19 cellular contexts compared by ENCODE assay signal in genomic region chr7:69364814-69365587, GRCh38.
A peak's percentile ranks its signal among the peaks of the same experiment; 100 is the strongest.
DNase-seq lines count a peak whose midpoint lies in the region; ATAC-seq, FAIRE-seq and TF ChIP-seq lines count a peak whose summit lies in the region.
"Had no signal": no experiment of that assay in that cellular context is flagged by ENCODE, and none has a peak within 500 bp of the region (broad histone marks: within the 10 kb centered on the region; RNA-seq: fewer than 3 reads in every experiment).

No MANE protein-coding gene starts in this region.

- CTCF ChIA-PET in HEK293 (lab: Yijun Ruan, JAX) (interaction anchor here (0.6 kb wide), 1 partner anchor 69 kb away, joined by 3 read pairs; no protein-coding TSS in a partner anchor), K562 (lab: Yijun Ruan, JAX; ENCODE audit: low intra/inter-chr PET ratio) (no interaction called here)

- POLR2A ChIA-PET in HEK293 (lab: Yijun Ruan, JAX) = no interaction called here
- POLR2A ChIA-PET in K562 (lab: Yijun Ruan, JAX) = interaction anchor here (1.4 kb wide), 1 partner anchor 12 kb away, joined by 3 read pairs; no protein-coding TSS in a partner anchor

- no peak overlapping the region for H3K4me3 ChIP-seq in HEK293 (ENCODE audit: low read depth, low read length)
- H3K4me3 ChIP-seq in K562 = no peak overlapping the region
- H3K4me3 ChIP-seq in skeletal muscle tissue (ENCODE audit: low read length in 3 of 3) = no peak overlapping the region

- H3K27me3 ChIP-seq in K562 (ENCODE audit: control insufficient read depth in 2 of 2, insufficient read depth in 2 of 2, low read length in 2 of 2) = peaks cover 10 to 27% of the 10 kb centered on the region in 2 experiments; a peak in 3 of 5 replicates
- no peaks in the 10 kb centered on the region for H3K27me3 ChIP-seq in skeletal muscle tissue (ENCODE audit: control insufficient read depth in 3 of 3, insufficient read depth in 3 of 3, low read length in 3 of 3)

- no peak overlapping the region for H2AFZ ChIP-seq in K562 (ENCODE audit: low read depth, low read length)

- no peak for TF ChIP-seq RAD21 in K562 (CRISPR knock-in tag; conservative IDR thresholded peaks at IDR 0.05 in 1 of 2, IDR thresholded peaks at IDR 0.05 in 1 of 2)

- H3K9ac ChIP-seq in K562 (ENCODE audit: insufficient read depth in 1 of 2, low read depth in 2 of 2, low read length in 2 of 2) (no peak overlapping the region), skeletal muscle tissue (ENCODE audit: low read depth in 1 of 3, low read length in 3 of 3) (no peak overlapping the region)

- no TSS peak for BruUV-seq in K562 (replicated peaks; lab: Mats Ljungman, UMichigan)

- no peak for TF ChIP-seq EP300 in K562 (IDR thresholded peaks at IDR 0.05; ENCODE audit: low read length)

- no peaks in the 10 kb centered on the region for H3K9me3 ChIP-seq in HEK293 (ENCODE audit: control insufficient read depth, insufficient read depth, low read depth, low read length)
- no peaks in the 10 kb centered on the region for H3K9me3 ChIP-seq in K562 (replicated peaks; ENCODE audit: control insufficient read depth, insufficient read depth, low read depth, low read length)
- H3K9me3 ChIP-seq in skeletal muscle tissue (ENCODE audit: control insufficient read depth in 3 of 3, low read length in 3 of 3) = no peaks in the 10 kb centered on the region

- intact Hi-C loops in K562 (cut with micrococcal nuclease) = no loop called here

- WGBS in K562 (ENCODE audit: insufficient coverage, low coverage, missing lambda C conversion rate) = 0% methylated on average over 9 of the region's 9 CpGs

- no peaks in the 10 kb centered on the region for H4K20me1 ChIP-seq in K562 (replicated peaks; ENCODE audit: control insufficient read depth, insufficient read depth, low read length)

- ATAC-seq in K562 (no peak), HG02798 (IDR thresholded peaks at IDR 0.05; ENCODE audit: poor library complexity, unreplicated experiment) (no peak)

- H3K4me1 ChIP-seq in HEK293 (ENCODE audit: control insufficient read depth, insufficient read depth, low read length) = peaks cover 7% of the 10 kb centered on the region
- H3K4me1 ChIP-seq in K562 (replicated peaks in 1 of 2; ENCODE audit: control insufficient read depth in 2 of 2, insufficient read depth in 2 of 2, low read length in 2 of 2) = no peaks in the 10 kb centered on the region
- H3K4me1 ChIP-seq in skeletal muscle tissue (ENCODE audit: control insufficient read depth in 3 of 3, insufficient read depth in 3 of 3, low read length in 3 of 3) = no peaks in the 10 kb centered on the region

- no peak for TF ChIP-seq POLR2A in K562 (conservative IDR thresholded peaks at IDR 0.05)

- in situ Hi-C loops in K562 (cut with MboI) = no loop called here

- H3K27ac ChIP-seq in HEK293 (ENCODE audit: extremely low read depth, low read depth, low read length) (no peak overlapping the region), K562 (ENCODE audit: extremely low read depth, low read depth, low read length) (no peak overlapping the region), skeletal muscle tissue (ENCODE audit: low read depth, low read length) (peak overlapping the region; percentile 44)
- H3K27ac ChIP-seq: VCaP had no signal

- H3K79me2 ChIP-seq in K562 (ENCODE audit: control insufficient read depth, insufficient read depth, low read length) = no peaks in the 10 kb centered on the region

- H3K4me2 ChIP-seq in K562 (ENCODE audit: insufficient read depth, low read length) = no peak overlapping the region

- FAIRE-seq in K562 (lab: Jason Lieb, UNC) = no peak
- FAIRE-seq: bronchial epithelial cell, endothelial cell of umbilical vein, H1 had no signal

- H3K36me3 ChIP-seq in HEK293 (ENCODE audit: control insufficient read depth in 2 of 2, insufficient read depth in 1 of 2, low read length in 2 of 2) (no peaks in the 10 kb centered on the region), K562 (ENCODE audit: control insufficient read depth, insufficient read depth, low read length) (no peaks in the 10 kb centered on the region), skeletal muscle tissue (ENCODE audit: control insufficient read depth in 3 of 3, insufficient read depth in 3 of 3, low read length in 3 of 3) (no peaks in the 10 kb centered on the region)

- TF ChIP-seq CTCF in HEK293 (tag by site-specific recombination; IDR thresholded peaks at IDR 0.05) (no peak), K562 (IDR thresholded peaks at IDR 0.05 in 2 of 3, conservative IDR thresholded peaks at IDR 0.05 in 1 of 3; ENCODE audit: insufficient read depth in 2 of 3, low read depth in 1 of 3, low read length in 3 of 3) (no peak)

- H3K9me1 ChIP-seq in K562 (ENCODE audit: control insufficient read depth, insufficient read depth, low read length) = no peaks in the 10 kb centered on the region

- DNase-seq in NCI-H2081 (lab: John Stamatoyannopoulos, UW) (peak; percentile 29 to 75), K562 (ENCODE audit: extremely low read depth in 1 of 4, low spot score in 3 of 4) (no peak), MV-4-11 (lab: John Stamatoyannopoulos, UW) (no peak), AG08395 (ENCODE audit: low spot score) (no peak)
- DNase-seq: activated CD8-positive, alpha-beta memory T cell treated with anti-CD3 and anti-CD28 coated beads, Interleukin-2, amount 50 U/mL, for 4 hours; activated gamma-delta T cell; CD4-positive, alpha-beta memory T cell; cortex of kidney; NCI-H82; retina; stimulated activated CD4-positive, alpha-beta T cell treated with anti-CD3 and anti-CD28 coated beads, Interleukin-15, amount 100 ng/mL, for 24 hours; T-helper 2 cell had no signal

TF ChIP-seq in HEK293, 187 proteins besides CTCF, POLR2A, EP300 and RAD21 (continues in another document):
- TF ChIP-seq, protein P1, sequence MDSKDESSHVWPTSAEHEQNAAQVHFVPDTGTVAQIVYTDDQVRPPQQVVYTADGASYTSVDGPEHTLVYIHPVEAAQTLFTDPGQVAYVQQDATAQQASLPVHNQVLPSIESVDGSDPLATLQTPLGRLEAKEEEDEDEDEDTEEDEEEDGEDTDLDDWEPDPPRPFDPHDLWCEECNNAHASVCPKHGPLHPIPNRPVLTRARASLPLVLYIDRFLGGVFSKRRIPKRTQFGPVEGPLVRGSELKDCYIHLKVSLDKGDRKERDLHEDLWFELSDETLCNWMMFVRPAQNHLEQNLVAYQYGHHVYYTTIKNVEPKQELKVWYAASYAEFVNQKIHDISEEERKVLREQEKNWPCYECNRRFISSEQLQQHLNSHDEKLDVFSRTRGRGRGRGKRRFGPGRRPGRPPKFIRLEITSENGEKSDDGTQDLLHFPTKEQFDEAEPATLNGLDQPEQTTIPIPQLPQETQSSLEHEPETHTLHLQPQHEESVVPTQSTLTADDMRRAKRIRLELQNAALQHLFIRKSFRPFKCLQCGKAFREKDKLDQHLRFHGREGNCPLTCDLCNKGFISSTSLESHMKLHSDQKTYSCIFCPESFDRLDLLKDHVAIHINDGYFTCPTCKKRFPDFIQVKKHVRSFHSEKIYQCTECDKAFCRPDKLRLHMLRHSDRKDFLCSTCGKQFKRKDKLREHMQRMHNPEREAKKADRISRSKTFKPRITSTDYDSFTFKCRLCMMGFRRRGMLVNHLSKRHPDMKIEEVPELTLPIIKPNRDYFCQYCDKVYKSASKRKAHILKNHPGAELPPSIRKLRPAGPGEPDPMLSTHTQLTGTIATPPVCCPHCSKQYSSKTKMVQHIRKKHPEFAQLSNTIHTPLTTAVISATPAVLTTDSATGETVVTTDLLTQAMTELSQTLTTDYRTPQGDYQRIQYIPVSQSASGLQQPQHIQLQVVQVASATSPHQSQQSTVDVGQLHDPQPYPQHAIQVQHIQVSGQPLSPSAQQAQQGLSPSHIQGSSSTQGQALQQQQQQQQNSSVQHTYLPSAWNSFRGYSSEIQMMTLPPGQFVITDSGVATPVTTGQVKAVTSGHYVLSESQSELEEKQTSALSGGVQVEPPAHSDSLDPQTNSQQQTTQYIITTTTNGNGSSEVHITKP (tag by site-specific recombination; IDR thresholded peaks at IDR 0.05) = peak; percentile 91

TF ChIP-seq in K562, 482 proteins besides CTCF, POLR2A, EP300 and RAD21:
- no peak for TF ChIP-seq ILK (tag; IDR thresholded peaks at IDR 0.05; ENCODE audit: borderline replicate concordance, low read depth)
- TF ChIP-seq SPI1 (IDR thresholded peaks at IDR 0.05; ENCODE audit: borderline replicate concordance, low read depth, low read length) = 0 out of 2 replicates have a peak, but pooled peaks have one; percentile 55
- TF ChIP-seq, protein P2, sequence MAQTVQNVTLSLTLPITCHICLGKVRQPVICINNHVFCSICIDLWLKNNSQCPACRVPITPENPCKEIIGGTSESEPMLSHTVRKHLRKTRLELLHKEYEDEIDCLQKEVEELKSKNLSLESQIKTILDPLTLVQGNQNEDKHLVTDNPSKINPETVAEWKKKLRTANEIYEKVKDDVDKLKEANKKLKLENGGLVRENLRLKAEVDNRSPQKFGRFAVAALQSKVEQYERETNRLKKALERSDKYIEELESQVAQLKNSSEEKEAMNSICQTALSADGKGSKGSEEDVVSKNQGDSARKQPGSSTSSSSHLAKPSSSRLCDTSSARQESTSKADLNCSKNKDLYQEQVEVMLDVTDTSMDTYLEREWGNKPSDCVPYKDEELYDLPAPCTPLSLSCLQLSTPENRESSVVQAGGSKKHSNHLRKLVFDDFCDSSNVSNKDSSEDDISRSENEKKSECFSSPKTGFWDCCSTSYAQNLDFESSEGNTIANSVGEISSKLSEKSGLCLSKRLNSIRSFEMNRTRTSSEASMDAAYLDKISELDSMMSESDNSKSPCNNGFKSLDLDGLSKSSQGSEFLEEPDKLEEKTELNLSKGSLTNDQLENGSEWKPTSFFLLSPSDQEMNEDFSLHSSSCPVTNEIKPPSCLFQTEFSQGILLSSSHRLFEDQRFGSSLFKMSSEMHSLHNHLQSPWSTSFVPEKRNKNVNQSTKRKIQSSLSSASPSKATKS (CRISPR knock-in tag; IDR thresholded peaks at IDR 0.05) = no peak

Comparison
In these comparisons a context has a peak if more than half of its experiments do, and no peak if none do; other contexts are left out.
1. DNase-seq: peak in NCI-H2081 (2 of 2); none in K562 (0 of 4), MV-4-11 (single experiment) and AG08395 (single experiment).